Comparison of ENCODE assay signal across 15 cellular contexts in the genomic region with DNA sequence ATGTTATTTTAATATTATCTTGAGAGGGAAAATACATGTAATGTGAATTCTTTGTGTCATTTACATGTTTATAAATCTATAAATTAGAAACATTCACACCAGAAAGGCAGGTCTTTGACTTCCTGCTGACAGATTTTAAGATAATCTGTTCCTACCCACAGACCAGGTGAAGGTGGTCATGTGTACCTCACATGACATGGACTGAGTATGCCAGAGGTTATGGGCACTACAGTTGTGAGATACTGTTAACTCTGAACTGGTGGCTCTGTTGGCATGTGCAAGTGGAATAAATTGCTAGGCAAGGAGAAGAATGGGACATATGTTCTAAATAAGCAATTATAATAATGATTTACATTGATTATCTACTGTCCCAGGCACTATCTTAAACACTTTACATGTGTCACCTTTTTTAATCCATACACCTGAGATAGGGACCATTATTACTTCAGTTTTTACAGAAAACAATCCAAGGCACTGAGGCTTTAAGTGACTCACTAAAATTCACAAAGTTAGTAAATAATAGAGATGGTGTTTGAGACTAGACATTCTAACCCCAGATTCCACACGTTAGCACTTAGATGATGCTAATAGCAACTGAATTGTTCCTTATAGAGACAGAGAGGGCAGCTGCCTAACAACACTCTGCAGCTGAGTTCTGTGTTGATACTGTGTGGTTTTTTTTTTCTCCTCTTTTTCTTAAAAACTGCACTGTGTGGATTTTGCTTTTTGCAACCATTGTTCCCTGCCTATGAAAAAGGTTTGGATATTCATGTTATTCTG. TPM values are rescaled to one million over a fixed set of nuclear protein-coding genes. Genes with fewer than 3 reads are reported as not detected.
A peak's percentile ranks its signal among the peaks of the same experiment; 100 is the strongest.
DNase-seq lines count a peak whose midpoint lies in the region; ATAC-seq and TF ChIP-seq lines count a peak whose summit lies in the region.
"Had no signal": no experiment of that assay in that cellular context is flagged by ENCODE, and none has a peak within 500 bp of the region (broad histone marks: within the 10 kb centered on the region; RNA-seq: fewer than 3 reads in every experiment).

No MANE protein-coding gene starts in this region.

- no peak overlapping the region for H4K5ac ChIP-seq in IMR-90 (ENCODE audit: low read depth, low read length)

- no peak overlapping the region for H3K9ac ChIP-seq in IMR-90 (ENCODE audit: low read depth, low read length)

- ATAC-seq in GM21786 (IDR thresholded peaks at IDR 0.05; ENCODE audit: unreplicated experiment) = peak; percentile 36
- ATAC-seq in IMR-90 (ENCODE audit: low read depth) = no peak; the same call in 1 of the 2 replicates
- ATAC-seq in GM21528 (IDR thresholded peaks at IDR 0.05; ENCODE audit: low FRiP score, unreplicated experiment) = no peak

- no peak overlapping the region for H4K8ac ChIP-seq in IMR-90 (ENCODE audit: low read depth in 2 of 2, low read length in 2 of 2)

- in situ Hi-C loops in IMR-90 (cut with MboI; ENCODE audit: low sequenced_read_pairs) = no loop called here

- no peak overlapping the region for H3K14ac ChIP-seq in IMR-90 (replicated peaks; ENCODE audit: low read depth, low read length)

- no peak for DNase-seq in activated naive CD4-positive, alpha-beta T cell treated with anti-CD3 and anti-CD28 coated beads, Interleukin-2, amount 50 U/mL, for 16 hours
- DNase-seq in IMR-90 (no peak), pons (ENCODE audit: low spot score) (peak; percentile 28), H4 (ENCODE audit: low spot score) (no peak), CD1c-positive myeloid dendritic cell (ENCODE audit: extremely low spot score) (no peak)
- DNase-seq: activated CD4-positive, alpha-beta memory T cell treated with anti-CD3 and anti-CD28 coated beads for 36 hours; brain microvascular endothelial cell; Calu3; NCI-H2029 treated with DMSO at 0.1 percent for 48 hours; NCI-H748 treated with DMSO at 0.1 percent for 48 hours; T1000; tibial artery had no signal

- H3K27ac ChIP-seq in IMR-90 (ENCODE audit: insufficient read depth, low read length) = no peak overlapping the region
- H3K27ac ChIP-seq: brain microvascular endothelial cell, tibial artery had no signal

- H3K79me1 ChIP-seq in IMR-90 (ENCODE audit: low read depth in 1 of 2, low read length in 2 of 2) = peaks cover 0 to 4% of the 10 kb centered on the region in 2 experiments; a peak in 2 of 4 replicates

- no peaks in the 10 kb centered on the region for H4K20me1 ChIP-seq in IMR-90 (ENCODE audit: insufficient read depth, low read length)

- BruUV-seq in IMR-90 (replicated peaks; lab: Mats Ljungman, UMichigan) = no TSS peak

- no peak for TF ChIP-seq CTCF in IMR-90 (conservative IDR thresholded peaks at IDR 0.05; ENCODE audit: low read depth, low read length)

- H3K27ac Mint-ChIP-seq in activated naive CD4-positive, alpha-beta T cell treated with anti-CD3 and anti-CD28 coated beads, Interleukin-2, amount 50 U/mL, for 24 hours = peak overlapping the region; percentile 12
- H3K27ac Mint-ChIP-seq: activated CD4-positive, alpha-beta memory T cell treated with anti-CD3 and anti-CD28 coated beads for 36 hours had no signal

- H2AK5ac ChIP-seq in IMR-90 (ENCODE audit: low read depth, low read length) = 0 out of 2 replicates have a peak overlapping the region, but pooled peaks have one; percentile 7

- H3K36me3 Mint-ChIP-seq in activated naive CD4-positive, alpha-beta T cell treated with anti-CD3 and anti-CD28 coated beads, Interleukin-2, amount 50 U/mL, for 24 hours = peaks cover 1% of the 10 kb centered on the region

- H3K4me1 Mint-ChIP-seq in activated naive CD4-positive, alpha-beta T cell treated with anti-CD3 and anti-CD28 coated beads, Interleukin-2, amount 50 U/mL, for 24 hours = peaks cover 74% of the 10 kb centered on the region

- no peak overlapping the region for H3K4me3 ChIP-seq in IMR-90 (ENCODE audit: insufficient read depth, low read depth, low read length)
- H3K4me3 ChIP-seq: tibial artery had no signal

- CTCF ChIA-PET in IMR-90 (lab: Yijun Ruan, JAX) = no interaction called here

- no peak overlapping the region for H2BK120ac ChIP-seq in IMR-90 (ENCODE audit: low read depth, low read length)

- no peaks in the 10 kb centered on the region for H3K9me1 ChIP-seq in IMR-90 (ENCODE audit: insufficient read depth, low read length)

- no peak overlapping the region for H2BK5ac ChIP-seq in IMR-90 (ENCODE audit: low read depth, low read length, poor library complexity, severe bottlenecking)

- intact Hi-C loops in IMR-90 (cut with micrococcal nuclease) = no loop called here

- H3K9me3 Mint-ChIP-seq in activated naive CD4-positive, alpha-beta T cell treated with anti-CD3 and anti-CD28 coated beads, Interleukin-2, amount 50 U/mL, for 24 hours = no peaks in the 10 kb centered on the region
- H3K9me3 Mint-ChIP-seq: activated CD4-positive, alpha-beta memory T cell treated with anti-CD3 and anti-CD28 coated beads for 36 hours had no signal

- H3K27me3 ChIP-seq in IMR-90 (ENCODE audit: control insufficient read depth, insufficient read depth, low read length) = no peaks in the 10 kb centered on the region
- H3K27me3 ChIP-seq: brain microvascular endothelial cell, tibial artery had no signal

- H3K36me3 ChIP-seq in IMR-90 (ENCODE audit: control insufficient read depth, insufficient read depth, low read length) = no peaks in the 10 kb centered on the region
- H3K36me3 ChIP-seq: brain microvascular endothelial cell, tibial artery had no signal

- H2BK15ac ChIP-seq in IMR-90 (ENCODE audit: low read depth, low read length) = no peak overlapping the region

- TF ChIP-seq POLR2A in IMR-90 (IDR thresholded peaks at IDR 0.05; ENCODE audit: low read depth, low read length) = no peak

- no CpG with 5 or more reads among the region's 1 CpG for WGBS in IMR-90 (ENCODE audit: extremely low coverage in 2 of 2, insufficient read length in 1 of 2), 2 experiments

- no peak overlapping the region for H3K56ac ChIP-seq in IMR-90 (ENCODE audit: extremely low read depth, insufficient read depth, low read length)

- H3K4me3 Mint-ChIP-seq in activated naive CD4-positive, alpha-beta T cell treated with anti-CD3 and anti-CD28 coated beads, Interleukin-2, amount 50 U/mL, for 24 hours = no peak overlapping the region
- H3K4me3 Mint-ChIP-seq: activated CD4-positive, alpha-beta memory T cell treated with anti-CD3 and anti-CD28 coated beads for 36 hours had no signal

- H2BK20ac ChIP-seq in IMR-90 (ENCODE audit: low read depth, low read length) = no peak overlapping the region

- no peak overlapping the region; the same call in 1 of the 2 replicates for H4K91ac ChIP-seq in IMR-90 (ENCODE audit: insufficient read depth, low read depth, low read length)

- no peak overlapping the region for H3K4ac ChIP-seq in IMR-90 (ENCODE audit: low read depth, low read length)

- H2AFZ ChIP-seq in IMR-90 (replicated peaks; ENCODE audit: low read length, poor library complexity) = no peak overlapping the region

- no peaks in the 10 kb centered on the region for H3K9me3 ChIP-seq in IMR-90 (ENCODE audit: control insufficient read depth, insufficient read depth, low read length)
- H3K9me3 ChIP-seq: tibial artery had no signal

- no peak overlapping the region for H3K4me2 ChIP-seq in IMR-90 (ENCODE audit: low read depth, low read length)

- TF ChIP-seq RAD21 in IMR-90 (IDR thresholded peaks at IDR 0.05; ENCODE audit: low read length) = no peak

- H2AK9ac ChIP-seq in IMR-90 (replicated peaks; ENCODE audit: low read depth, low read length, poor library complexity) = no peak overlapping the region

- POLR2A ChIA-PET in IMR-90 (lab: Charles Lee; ENCODE audit: unreplicated experiment) = no interaction called here

- H3K23ac ChIP-seq in IMR-90 (ENCODE audit: low read depth, low read length) = no peak overlapping the region

- H3K27me3 Mint-ChIP-seq in activated naive CD4-positive, alpha-beta T cell treated with anti-CD3 and anti-CD28 coated beads, Interleukin-2, amount 50 U/mL, for 24 hours = no peaks in the 10 kb centered on the region
- H3K27me3 Mint-ChIP-seq: activated CD4-positive, alpha-beta memory T cell treated with anti-CD3 and anti-CD28 coated beads for 36 hours had no signal

- dilution Hi-C loops in IMR-90 (cut with HindIII; ENCODE audit: low sequenced_read_pairs, unreplicated experiment) = no loop called here

- peaks cover 1% of the 10 kb centered on the region; the same call in 1 of the 2 replicates for H3K4me1 ChIP-seq in IMR-90 (ENCODE audit: control insufficient read depth, insufficient read depth, low read length)

- H3K18ac ChIP-seq in IMR-90 (ENCODE audit: low read depth, low read length) = no peak overlapping the region

TF ChIP-seq in IMR-90, 13 proteins besides CTCF, POLR2A, EP300 and RAD21:
- TF ChIP-seq SMC3 (IDR thresholded peaks at IDR 0.05; ENCODE audit: low read depth, low read length) (no peak), RFX5 (IDR thresholded peaks at IDR 0.05; ENCODE audit: low read depth, low read length) (no peak), BHLHE40 (IDR thresholded peaks at IDR 0.05; ENCODE audit: low read depth, low read length) (no peak), RCOR1 (IDR thresholded peaks at IDR 0.05; ENCODE audit: insufficient replicate concordance, low read length) (no peak), CHD1 (IDR thresholded peaks at IDR 0.05; ENCODE audit: low read depth, low read length) (no peak), FOS (IDR thresholded peaks at IDR 0.05; ENCODE audit: low read depth, low read length) (no peak), MXI1 (IDR thresholded peaks at IDR 0.05; ENCODE audit: borderline replicate concordance, low read depth, low read length) (no peak)
- TF ChIP-seq, protein P1, sequence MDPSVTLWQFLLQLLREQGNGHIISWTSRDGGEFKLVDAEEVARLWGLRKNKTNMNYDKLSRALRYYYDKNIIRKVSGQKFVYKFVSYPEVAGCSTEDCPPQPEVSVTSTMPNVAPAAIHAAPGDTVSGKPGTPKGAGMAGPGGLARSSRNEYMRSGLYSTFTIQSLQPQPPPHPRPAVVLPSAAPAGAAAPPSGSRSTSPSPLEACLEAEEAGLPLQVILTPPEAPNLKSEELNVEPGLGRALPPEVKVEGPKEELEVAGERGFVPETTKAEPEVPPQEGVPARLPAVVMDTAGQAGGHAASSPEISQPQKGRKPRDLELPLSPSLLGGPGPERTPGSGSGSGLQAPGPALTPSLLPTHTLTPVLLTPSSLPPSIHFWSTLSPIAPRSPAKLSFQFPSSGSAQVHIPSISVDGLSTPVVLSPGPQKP (IDR thresholded peaks at IDR 0.05; ENCODE audit: borderline replicate concordance, low read depth, low read length) = no peak
TF ChIP-seq in IMR-90: peak in this region for 0.

RNA-seq across cellular contexts. Expression of a gene that starts 23.8 kb away (rescaled TPM):
- 21.5 and 30.0 TPM in 2 replicates for total RNA-seq in IMR-90 (2012; rRNA removed)
- polyA plus RNA-seq in IMR-90 (2012; rRNA removed) = 1.9 and 2.6 TPM in 2 replicates
- polyA plus RNA-seq in IMR-90 (2012; cell fraction: cytosol; rRNA removed) = 0.84 and 0.98 TPM in 2 replicates
- polyA plus RNA-seq in IMR-90 (2012; cell fraction: nucleus; rRNA removed; ENCODE audit: low replicate concordance) = 0.87 and 3.5 TPM in 2 replicates
- total RNA-seq in H4 (2014; rRNA removed; shearing (Covaris generic)) = 10.8 and 21.9 TPM in 2 replicates
